ENCODE assay signal across 1 cellular context in the genomic region with DNA sequence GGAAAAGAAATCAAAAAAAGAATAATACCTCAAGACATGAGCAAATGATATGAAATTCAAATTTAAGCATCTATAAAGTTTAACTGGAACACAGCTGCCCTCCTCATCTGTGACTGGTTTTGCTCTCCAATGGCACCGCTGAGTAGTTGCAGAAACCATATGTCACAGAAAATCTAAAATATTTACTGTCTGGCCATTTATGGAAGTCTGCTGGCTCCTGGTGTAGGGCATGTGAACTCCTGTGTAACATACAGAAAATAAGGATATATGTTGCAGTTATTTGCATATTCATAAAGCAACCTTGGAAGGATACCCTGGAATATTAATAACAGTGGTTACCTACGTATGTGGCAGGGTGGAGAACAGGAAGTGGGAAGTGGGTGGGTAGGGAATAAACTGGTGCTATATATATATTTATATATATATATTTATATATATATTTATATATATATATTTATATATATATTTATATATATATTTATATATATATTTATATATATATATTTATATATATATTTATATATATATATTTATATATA.
TF ChIP-seq lines count a peak whose summit lies in the region.

No MANE protein-coding gene starts in this region.

TF ChIP-seq in H1, 55 proteins besides CTCF, POLR2A, EP300 and RAD21:
- TF ChIP-seq SP4 (IDR thresholded peaks at IDR 0.05; ENCODE audit: low read length) (no peak), EGR1 (IDR thresholded peaks at IDR 0.05; ENCODE audit: borderline replicate concordance, low read depth, low read length) (no peak), CREB1 (IDR thresholded peaks at IDR 0.05) (no peak), HDAC6 (IDR thresholded peaks at IDR 0.05; ENCODE audit: low read depth, low read length) (no peak)
TF ChIP-seq in H1: peak in this region for 0.
